Comparison of ENCODE assay signal across 30 cellular contexts in genomic region chr19:56201973-56202372, GRCh38. TPM values are rescaled to one million over a fixed set of nuclear protein-coding genes. Genes with fewer than 3 reads are reported as not detected.
DNase-seq lines count a peak whose midpoint lies in the region; ATAC-seq and TF ChIP-seq lines count a peak whose summit lies in the region.
"Had no signal": no experiment of that assay in that cellular context is flagged by ENCODE, and none has a peak within 500 bp of the region (broad histone marks: within the 10 kb centered on the region; RNA-seq: fewer than 3 reads in every experiment).

ZSCAN5C (plus strand) TSS chr19:56202273; CDS start chr19:56205914, 3,641 bp downstream.

- H3K27me3 Mint-ChIP-seq in activated T-cell treated with anti-CD3 and anti-CD28 coated beads, Interleukin-2, amount 50 U/mL, for 72 hours (ENCODE audit: low read depth): no peaks in the 10 kb centered on the region
- H3K27me3 Mint-ChIP-seq in glutamatergic neuron (ENCODE audit: unreplicated experiment): no peaks in the 10 kb centered on the region
- H3K27me3 Mint-ChIP-seq: CD4-positive, alpha-beta T cell had no signal

- no peak for DNase-seq in activated T-cell treated with anti-CD3 and anti-CD28 coated beads, Interleukin-2, amount 50 U/mL, for 72 hours
- DNase-seq in activated T-cell treated with anti-CD3 and anti-CD28 coated beads, Interleukin-2, amount 50 U/mL, for 1 hour: no peak
- peak; percentile 32 for DNase-seq in glutamatergic neuron
- no peak for DNase-seq in NCI-H82 treated with DMSO at 0.1 percent for 48 hours (lab: John Stamatoyannopoulos, UW; ENCODE audit: unreplicated experiment)
- DNase-seq: 8988T; ACHN; AML-193; BE2C; C1 segment of cervical spinal cord; Caco-2; Calu3; CD4-positive, alpha-beta memory T cell; CD4-positive, alpha-beta T cell; CD4-positive, CD25-positive, alpha-beta regulatory T cell; CD8-positive, alpha-beta memory T cell; CD8-positive, alpha-beta T cell; COR-L47; DMS 273 treated with DMSO at 0.1 percent for 48 hours; DMS153; DMS53; DMS79; DMS79 treated with DMSO at 0.1 percent for 48 hours; DND-41; EL had no signal

- no peaks in the 10 kb centered on the region for H3K9me3 Mint-ChIP-seq in activated T-cell treated with anti-CD3 and anti-CD28 coated beads, Interleukin-2, amount 50 U/mL, for 72 hours
- peaks cover 1% of the 10 kb centered on the region for H3K9me3 Mint-ChIP-seq in glutamatergic neuron (ENCODE audit: unreplicated experiment)
- H3K9me3 Mint-ChIP-seq: CD4-positive, alpha-beta memory T cell; CD4-positive, alpha-beta T cell; CD8-positive, alpha-beta memory T cell; CD8-positive, alpha-beta T cell had no signal

- no peaks in the 10 kb centered on the region for H3K4me1 Mint-ChIP-seq in activated T-cell treated with anti-CD3 and anti-CD28 coated beads, Interleukin-2, amount 50 U/mL, for 72 hours (ENCODE audit: low read depth)
- peaks cover 6% of the 10 kb centered on the region for H3K4me1 Mint-ChIP-seq in glutamatergic neuron (ENCODE audit: low read depth, unreplicated experiment)
- H3K4me1 Mint-ChIP-seq: B cell; CD14-positive monocyte; CD4-positive, alpha-beta memory T cell; CD4-positive, CD25-positive, alpha-beta regulatory T cell; CD8-positive, alpha-beta memory T cell had no signal

- H3K4me3 Mint-ChIP-seq in activated T-cell treated with anti-CD3 and anti-CD28 coated beads, Interleukin-2, amount 50 U/mL, for 72 hours: no peak within 1 kb of the TSS
- H3K4me3 Mint-ChIP-seq in glutamatergic neuron (ENCODE audit: unreplicated experiment): peak within 1 kb of the TSS; percentile 51
- H3K4me3 Mint-ChIP-seq: B cell; CD4-positive, alpha-beta memory T cell; CD4-positive, alpha-beta T cell; CD4-positive, CD25-positive, alpha-beta regulatory T cell; CD8-positive, alpha-beta memory T cell; CD8-positive, alpha-beta T cell had no signal

- no peak for TF ChIP-seq CTCF in glutamatergic neuron (IDR thresholded peaks at IDR 0.05; ENCODE audit: partially characterized antibody, unreplicated experiment)

- no peak for ATAC-seq in activated T-cell treated with anti-CD3 and anti-CD28 coated beads, Interleukin-2, amount 50 U/mL, for 72 hours (replicated peaks in 1 of 2)
- ATAC-seq: A549; CD8-positive, alpha-beta T cell had no signal

- H3K36me3 Mint-ChIP-seq in activated T-cell treated with anti-CD3 and anti-CD28 coated beads, Interleukin-2, amount 50 U/mL, for 72 hours (ENCODE audit: insufficient read depth in 2 of 2): no peaks in the 10 kb centered on the region
- H3K36me3 Mint-ChIP-seq in glutamatergic neuron (ENCODE audit: unreplicated experiment): no peaks in the 10 kb centered on the region
- H3K36me3 Mint-ChIP-seq: CD14-positive monocyte; CD4-positive, alpha-beta memory T cell; CD4-positive, CD25-positive, alpha-beta regulatory T cell; CD8-positive, alpha-beta memory T cell; CD8-positive, alpha-beta T cell had no signal

- peak within 1 kb of the TSS; percentile 77 for H3K27ac Mint-ChIP-seq in activated T-cell treated with anti-CD3 and anti-CD28 coated beads, Interleukin-2, amount 50 U/mL, for 72 hours
- no peak within 1 kb of the TSS for H3K27ac Mint-ChIP-seq in glutamatergic neuron (ENCODE audit: unreplicated experiment)
- H3K27ac Mint-ChIP-seq: B cell; CD14-positive monocyte; CD4-positive, alpha-beta memory T cell; CD4-positive, alpha-beta T cell; CD4-positive, CD25-positive, alpha-beta regulatory T cell; CD8-positive, alpha-beta T cell had no signal

RNA-seq across cellular contexts. Expression of gene ZSCAN5C, which starts in this region (rescaled TPM):
- not detected for total RNA-seq in activated T-cell treated with anti-CD3 and anti-CD28 coated beads, Interleukin-2, amount 50 U/mL, for 72 hours
- total RNA-seq in glutamatergic neuron (ENCODE audit: unreplicated experiment): 0.32 TPM
- total RNA-seq: A172; A673; B cell; Caco-2; Calu3; CD4-positive, alpha-beta memory T cell; CD4-positive, alpha-beta T cell; CD4-positive, CD25-positive, alpha-beta regulatory T cell; CD8-positive, alpha-beta memory T cell; CD8-positive, alpha-beta T cell; Daoy had no signal

Comparison
In these comparisons a context has a peak if more than half of its experiments do, and no peak if none do; other contexts are left out.
1. Peak in DNase-seq in glutamatergic neuron; RNA of the gene not detected or under 1 TPM.